In the genomic region with DNA sequence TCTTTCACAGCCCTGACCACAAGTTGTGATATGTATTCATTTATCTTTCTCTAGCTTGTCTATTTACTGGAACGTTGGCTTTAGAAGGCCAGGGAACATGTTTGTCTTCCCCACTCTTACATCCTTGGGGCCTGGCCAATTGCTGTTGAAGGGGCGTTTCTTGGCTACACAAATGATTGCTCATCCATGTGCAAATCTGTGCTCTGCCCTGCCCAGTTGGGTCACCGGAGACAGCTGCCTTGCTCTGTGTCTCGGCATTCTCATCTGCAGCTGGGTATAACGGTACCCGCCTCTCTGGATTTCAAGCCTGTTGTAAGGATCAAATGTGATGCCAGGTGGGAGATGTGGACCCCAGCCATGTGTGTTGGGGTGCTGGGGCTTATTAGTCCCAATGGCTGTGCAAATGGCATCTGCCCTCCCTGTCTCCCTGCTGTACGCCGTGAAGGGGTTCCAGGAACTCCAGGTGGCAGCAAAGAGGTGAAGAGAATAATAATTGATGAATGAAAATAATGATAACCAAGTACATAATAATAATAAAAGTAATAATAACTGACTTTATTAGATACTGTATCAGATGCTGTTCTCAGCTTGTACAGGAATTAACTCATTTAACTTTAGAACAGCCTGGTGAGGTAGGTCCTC, we compare ENCODE assay signal across 1 cellular context.
TF ChIP-seq lines count a peak whose summit lies in the region.

No MANE protein-coding gene starts in this region.

TF ChIP-seq in HCT116, 20 proteins besides CTCF, POLR2A, EP300 and RAD21 (continued from another document):
- TF ChIP-seq, protein P1, sequence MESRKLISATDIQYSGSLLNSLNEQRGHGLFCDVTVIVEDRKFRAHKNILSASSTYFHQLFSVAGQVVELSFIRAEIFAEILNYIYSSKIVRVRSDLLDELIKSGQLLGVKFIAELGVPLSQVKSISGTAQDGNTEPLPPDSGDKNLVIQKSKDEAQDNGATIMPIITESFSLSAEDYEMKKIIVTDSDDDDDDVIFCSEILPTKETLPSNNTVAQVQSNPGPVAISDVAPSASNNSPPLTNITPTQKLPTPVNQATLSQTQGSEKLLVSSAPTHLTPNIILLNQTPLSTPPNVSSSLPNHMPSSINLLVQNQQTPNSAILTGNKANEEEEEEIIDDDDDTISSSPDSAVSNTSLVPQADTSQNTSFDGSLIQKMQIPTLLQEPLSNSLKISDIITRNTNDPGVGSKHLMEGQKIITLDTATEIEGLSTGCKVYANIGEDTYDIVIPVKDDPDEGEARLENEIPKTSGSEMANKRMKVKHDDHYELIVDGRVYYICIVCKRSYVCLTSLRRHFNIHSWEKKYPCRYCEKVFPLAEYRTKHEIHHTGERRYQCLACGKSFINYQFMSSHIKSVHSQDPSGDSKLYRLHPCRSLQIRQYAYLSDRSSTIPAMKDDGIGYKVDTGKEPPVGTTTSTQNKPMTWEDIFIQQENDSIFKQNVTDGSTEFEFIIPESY (IDR thresholded peaks at IDR 0.05; ENCODE audit: extremely low read depth, insufficient replicate concordance, low read length): no peak
- TF ChIP-seq MAX (IDR thresholded peaks at IDR 0.05): no peak
- TF ChIP-seq, protein P2, sequence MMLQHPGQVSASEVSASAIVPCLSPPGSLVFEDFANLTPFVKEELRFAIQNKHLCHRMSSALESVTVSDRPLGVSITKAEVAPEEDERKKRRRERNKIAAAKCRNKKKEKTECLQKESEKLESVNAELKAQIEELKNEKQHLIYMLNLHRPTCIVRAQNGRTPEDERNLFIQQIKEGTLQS (IDR thresholded peaks at IDR 0.05): no peak
TF ChIP-seq in HCT116: peak in this region for 0.
